8 cellular contexts compared by ENCODE assay signal in the genomic region with DNA sequence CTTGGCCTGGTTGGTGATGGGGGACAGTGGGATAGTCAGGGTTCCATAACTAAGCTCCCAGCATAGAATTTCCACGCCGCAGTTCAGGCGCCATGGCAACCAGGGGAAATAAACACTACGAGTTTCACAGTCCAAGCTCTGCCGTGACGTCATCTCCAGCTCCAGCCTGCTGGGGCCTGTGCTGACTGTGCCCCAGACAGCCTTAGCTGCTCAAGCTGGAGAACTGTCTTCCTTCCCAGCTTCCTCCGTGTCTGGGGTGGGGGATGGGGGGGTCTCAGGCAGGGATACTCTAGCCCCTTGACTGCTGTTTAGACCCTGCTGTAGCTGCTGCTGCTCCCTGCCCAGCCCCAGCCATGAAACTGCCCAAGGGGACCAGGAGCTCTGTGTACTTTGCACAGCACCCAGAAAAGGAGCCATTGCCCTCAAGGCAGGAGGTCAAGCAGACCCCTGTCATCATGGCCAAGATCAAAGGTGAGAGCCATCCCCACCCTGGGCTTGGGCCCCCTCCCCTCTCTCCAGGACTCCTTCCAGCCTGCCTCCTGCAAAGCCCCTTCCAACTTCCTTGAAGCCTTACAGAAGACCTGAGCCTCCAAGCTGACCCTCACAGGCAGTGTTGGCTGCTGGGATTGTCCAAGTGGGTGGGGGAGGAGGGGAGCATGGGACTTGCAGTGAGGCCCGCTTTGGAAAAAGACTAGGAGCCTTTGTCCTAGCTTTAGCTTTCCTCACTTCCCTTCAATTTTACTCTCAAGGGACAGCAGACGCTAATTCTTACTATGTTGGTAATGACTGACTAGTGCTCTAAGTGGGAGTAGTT. TPM values are rescaled to one million over a fixed set of nuclear protein-coding genes. Genes with fewer than 3 reads are reported as not detected.
A peak's percentile ranks its signal among the peaks of the same experiment; 100 is the strongest.
DNase-seq lines count a peak whose midpoint lies in the region; ATAC-seq and TF ChIP-seq lines count a peak whose summit lies in the region.

No MANE protein-coding gene starts in this region.

- TF ChIP-seq CTCF in Panc1 (IDR thresholded peaks at IDR 0.05) (no peak), MCF 10A (IDR thresholded peaks at IDR 0.05; ENCODE audit: unreplicated experiment) (no peak), sigmoid colon (IDR thresholded peaks at IDR 0.05) (no peak)

- POLR2A ChIA-PET in Panc1 (lab: Charles Lee) = no interaction called here
- POLR2A ChIA-PET in MCF 10A (lab: Yijun Ruan, JAX) = interaction anchor here (0.5 to 1.7 kb wide), 9 partner anchors 9 to 270 kb away, joined by 3 to 6 read pairs (median 3); no protein-coding TSS in a partner anchor

- intact Hi-C loops in Panc1 (cut with micrococcal nuclease; ENCODE audit: unreplicated experiment) (no loop called here), MCF 10A (cut with micrococcal nuclease) (loop anchor here (5.0 kb wide), 1 partner anchor 37 kb away; no protein-coding TSS in a partner anchor), sigmoid colon (cut with DNase I) (no loop called here)

- TF ChIP-seq POLR2A in sigmoid colon (IDR thresholded peaks at IDR 0.05) = no peak

- H3K36me3 ChIP-seq in Panc1 (ENCODE audit: control insufficient read depth, insufficient read depth, low read length) (no peaks in the 10 kb centered on the region), sigmoid colon (no peaks in the 10 kb centered on the region)

- H3K4me3 ChIP-seq in Panc1 (ENCODE audit: low read depth in 2 of 2, low read length in 2 of 2) (no peak overlapping the region), sigmoid colon (no peak overlapping the region)

- H3K27me3 Mint-ChIP-seq in MCF 10A (ENCODE audit: insufficient read depth, unreplicated experiment) = no peaks in the 10 kb centered on the region

- H3K27me3 ChIP-seq in Panc1 (ENCODE audit: control insufficient read depth, insufficient read depth, low read length) = no peaks in the 10 kb centered on the region
- H3K27me3 ChIP-seq in sigmoid colon = no peaks in the 10 kb centered on the region

- no TSS peak for BruUV-seq in Panc1 (replicated peaks; lab: Mats Ljungman, UMichigan)
- BruUV-seq in MCF 10A (replicated peaks; lab: Mats Ljungman, UMichigan) = no TSS peak

- no peak overlapping the region for H3K4me3 Mint-ChIP-seq in MCF 10A (ENCODE audit: unreplicated experiment)

- ATAC-seq in HG03060 (IDR thresholded peaks at IDR 0.05; ENCODE audit: low read depth, unreplicated experiment) (peak; percentile 46), Panc1 (peak; percentile 68)

- 22 to 30% methylated on average over 9 of the region's 9 CpGs for WGBS in sigmoid colon, 2 donors

- CTCF ChIA-PET in Panc1 (lab: Charles Lee) = interaction anchor here (0.6 to 1.5 kb wide), 3 partner anchors 9 to 397 kb away, joined by 3 to 4 read pairs (median 3); no protein-coding TSS in a partner anchor
- CTCF ChIA-PET in MCF 10A (lab: Yijun Ruan, JAX) = interaction anchor here (1.0 to 4.1 kb wide), 9 partner anchors 9 to 197 kb away, joined by 3 to 21 read pairs (median 7); no protein-coding TSS in a partner anchor

- H3K9me3 ChIP-seq in Panc1 (ENCODE audit: control insufficient read depth, insufficient read depth, low read depth, low read length) = no peaks in the 10 kb centered on the region
- no peaks in the 10 kb centered on the region for H3K9me3 ChIP-seq in sigmoid colon

- H3K4me1 ChIP-seq in Panc1 (ENCODE audit: control insufficient read depth, insufficient read depth, low read length) (no peaks in the 10 kb centered on the region; the same call in 1 of the 2 replicates), sigmoid colon (peaks cover 0 to 47% (median 41%) of the 10 kb centered on the region in 4 donors)

- in situ Hi-C loops in Panc1 (cut with HindIII; ENCODE audit: low pct_unique_long_range_greater_than_20kb, low sequenced_read_pairs) = no loop called here

- no peaks in the 10 kb centered on the region for H3K36me3 Mint-ChIP-seq in MCF 10A (ENCODE audit: insufficient read depth, unreplicated experiment)

- peak in 3 of 4 donors; percentile 32 to 73 (median 71) for TF ChIP-seq EP300 in sigmoid colon (IDR thresholded peaks at IDR 0.05)

- H3K9me3 Mint-ChIP-seq in MCF 10A (ENCODE audit: unreplicated experiment) = no peaks in the 10 kb centered on the region

- peaks cover 10% of the 10 kb centered on the region for H3K4me1 Mint-ChIP-seq in MCF 10A (ENCODE audit: insufficient read depth, unreplicated experiment)

- peak; percentile 95 for DNase-seq in EH (ENCODE audit: low read depth)
- no peak for DNase-seq in Panc1 (ENCODE audit: low read depth, low spot score)
- DNase-seq in MCF 10A (ENCODE audit: unreplicated experiment) = peak; percentile 75
- DNase-seq in iPS-NIHi11 (ENCODE audit: low spot score) = peak; percentile 69
- DNase-seq in sigmoid colon = peak; percentile 99
- DNase-seq in NCI-H1092 (lab: John Stamatoyannopoulos, UW) = no peak
- no peak for DNase-seq in NK-92 (lab: John Stamatoyannopoulos, UW; ENCODE audit: unreplicated experiment)

- peak overlapping the region; percentile 86 for H3K27ac Mint-ChIP-seq in MCF 10A (ENCODE audit: low read depth, unreplicated experiment)

- no peak overlapping the region for H3K27ac ChIP-seq in Panc1 (ENCODE audit: low read length)
- peak overlapping the region; percentile 82 to 92 (median 86) for H3K27ac ChIP-seq in sigmoid colon

RNA-seq across cellular contexts. Expression of gene CSPG4, which starts 11.4 kb away (rescaled TPM):
- total RNA-seq in Panc1 (2021; ENCODE audit: unreplicated experiment) (17.5 TPM), MCF 10A (2022) (0.05 and 0.21 TPM in 2 replicates), sigmoid colon (100 to 1,000 TPM in 2 of 4 donors, 10 to 100 TPM in 2; 45.7 to 151 (median 93.9) TPM)
- 15.5 TPM for polyA plus RNA-seq in Panc1 (2012; ENCODE audit: insufficient read length)
- 1 to 10 TPM in 1 of 3 donors, under 1 TPM in 2; 0.23 to 8.4 (median 0.60) TPM for polyA plus RNA-seq in sigmoid colon

Comparison
In these comparisons a context has a peak if more than half of its experiments do, and no peak if none do; other contexts are left out.
1. DNase-seq: peak in EH (single experiment), MCF 10A (single experiment), iPS-NIHi11 (single experiment) and sigmoid colon (single experiment); none in Panc1 (single experiment), NCI-H1092 (single experiment) and NK-92 (single experiment).
2. RNA of gene CSPG4, which starts 11.4 kb away (total RNA-seq): 45.7 to 151 TPM in sigmoid colon and 17.5 TPM in Panc1 (single experiment); 0.05 to 0.21 TPM in MCF 10A; every median in the first group is over 10 times any median in the second.